Comparison of ENCODE assay signal across 10 cellular contexts in the genomic region with DNA sequence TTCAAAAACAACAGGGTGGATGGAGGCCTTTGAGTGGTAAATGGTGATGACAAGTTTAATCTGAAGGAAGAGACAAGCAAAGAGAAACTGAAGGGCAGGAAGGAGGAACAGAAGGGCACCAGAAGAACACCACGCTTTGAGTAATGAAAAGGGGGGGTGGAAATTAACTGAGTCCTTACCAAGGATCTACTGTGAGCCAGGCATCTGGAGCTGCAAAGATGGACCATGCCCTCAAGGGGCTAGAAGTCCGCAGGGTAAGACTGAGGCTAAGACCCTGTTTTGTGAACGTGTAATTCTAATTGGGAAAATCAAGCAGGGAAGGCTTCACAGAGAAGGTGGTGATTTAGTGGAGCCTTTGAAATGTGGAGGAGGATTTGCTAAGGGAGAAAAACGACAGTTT. TPM values are rescaled to one million over a fixed set of nuclear protein-coding genes. Genes with fewer than 3 reads are reported as not detected.
DNase-seq lines count a peak whose midpoint lies in the region; ATAC-seq and TF ChIP-seq lines count a peak whose summit lies in the region.
"Had no signal": no experiment of that assay in that cellular context is flagged by ENCODE, and none has a peak within 500 bp of the region (broad histone marks: within the 10 kb centered on the region; RNA-seq: fewer than 3 reads in every experiment).

No MANE protein-coding gene starts in this region.

- H3K27me3 Mint-ChIP-seq in activated naive CD4-positive, alpha-beta T cell treated with anti-CD3 and anti-CD28 coated beads, Interleukin-2, amount 10 ng/mL, durations not matched to agents 7 days and 5 days: no peaks in the 10 kb centered on the region
- peaks cover 2% of the 10 kb centered on the region for H3K27me3 Mint-ChIP-seq in activated CD8-positive, alpha-beta T cell treated with anti-CD3 and anti-CD28 coated beads, Interleukin-2, amount 10 ng/mL, durations not matched to agents 7 days and 5 days (ENCODE audit: low read depth)

- no peaks in the 10 kb centered on the region for H3K27me3 ChIP-seq in right atrium auricular region
- H3K27me3 ChIP-seq in stomach smooth muscle (ENCODE audit: control insufficient read depth in 1 of 2, insufficient read depth in 2 of 2, low read length in 2 of 2): no peaks in the 10 kb centered on the region
- H3K27me3 ChIP-seq: gastroesophageal sphincter had no signal

- H3K9me3 ChIP-seq in right atrium auricular region: no peaks in the 10 kb centered on the region
- H3K9me3 ChIP-seq in stomach smooth muscle (ENCODE audit: control insufficient read depth in 2 of 2, low read length in 2 of 2): no peaks in the 10 kb centered on the region
- H3K9me3 ChIP-seq: gastroesophageal sphincter had no signal

- H3K4me3 Mint-ChIP-seq in activated naive CD4-positive, alpha-beta T cell treated with anti-CD3 and anti-CD28 coated beads, Interleukin-2, amount 10 ng/mL, durations not matched to agents 7 days and 5 days: peak overlapping the region; percentile 81
- H3K4me3 Mint-ChIP-seq in activated CD8-positive, alpha-beta T cell treated with anti-CD3 and anti-CD28 coated beads, Interleukin-2, amount 10 ng/mL, durations not matched to agents 7 days and 5 days: peak overlapping the region; percentile 40

- H3K4me3 ChIP-seq in right atrium auricular region: peak overlapping the region; percentile 6 to 79
- H3K4me3 ChIP-seq in stomach smooth muscle (ENCODE audit: low read length in 2 of 2): peak overlapping the region in 1 of 2 donors; percentile 35

- CTCF ChIA-PET in activated naive CD4-positive, alpha-beta T cell treated with anti-CD3 and anti-CD28 coated beads, Interleukin-2, amount 10 ng/mL, durations not matched to agents 7 days and 5 days (lab: Charles Lee): interaction anchor here (0.6 to 2.6 kb wide), 9 partner anchors 8 to 896 kb away, joined by 3 to 15 read pairs (median 4); partner anchors contain the start of gene DSN1
- CTCF ChIA-PET in activated CD8-positive, alpha-beta T cell treated with anti-CD3 and anti-CD28 coated beads, Interleukin-2, amount 10 ng/mL, durations not matched to agents 7 days and 5 days (lab: Charles Lee): interaction anchor here (0.7 to 3.9 kb wide), 7 partner anchors 10 to 114 kb away, joined by 3 to 46 read pairs (median 7); partner anchors contain the start of gene DSN1

- peaks cover 28% of the 10 kb centered on the region for H3K4me1 Mint-ChIP-seq in activated naive CD4-positive, alpha-beta T cell treated with anti-CD3 and anti-CD28 coated beads, Interleukin-2, amount 10 ng/mL, durations not matched to agents 7 days and 5 days
- peaks cover 29% of the 10 kb centered on the region for H3K4me1 Mint-ChIP-seq in activated CD8-positive, alpha-beta T cell treated with anti-CD3 and anti-CD28 coated beads, Interleukin-2, amount 10 ng/mL, durations not matched to agents 7 days and 5 days (ENCODE audit: low read depth)

- H3K27ac ChIP-seq in right atrium auricular region (peak overlapping the region; percentile 90 to 94), stomach smooth muscle (ENCODE audit: low read length) (peak overlapping the region; percentile 18)

- POLR2A ChIA-PET in activated CD8-positive, alpha-beta T cell treated with anti-CD3 and anti-CD28 coated beads, Interleukin-2, amount 10 ng/mL, durations not matched to agents 7 days and 5 days (lab: Charles Lee): no interaction called here

- DNase-seq in activated naive CD4-positive, alpha-beta T cell treated with anti-CD3 and anti-CD28 coated beads, Interleukin-2, amount 10 ng/mL, durations not matched to agents 7 days and 5 days: no peak
- DNase-seq in activated naive CD4-positive, alpha-beta T cell (lab: John Stamatoyannopoulos, UW): no peak
- DNase-seq in activated CD8-positive, alpha-beta T cell treated with anti-CD3 and anti-CD28 coated beads, Interleukin-2, amount 10 ng/mL, durations not matched to agents 7 days and 5 days: no peak
- no peak for DNase-seq in right atrium auricular region (ENCODE audit: low spot score)
- DNase-seq in inferior parietal cortex (ENCODE audit: extremely low spot score): no peak
- DNase-seq in amygdala (lab: John Stamatoyannopoulos, UW): no peak
- no peak for DNase-seq in UCSD-AML1 (lab: John Stamatoyannopoulos, UW; ENCODE audit: unreplicated experiment)
- DNase-seq: NCI-H748 treated with DMSO at 0.1 percent for 48 hours had no signal

- peak overlapping the region; percentile 66 for H3K27ac Mint-ChIP-seq in activated naive CD4-positive, alpha-beta T cell treated with anti-CD3 and anti-CD28 coated beads, Interleukin-2, amount 10 ng/mL, durations not matched to agents 7 days and 5 days
- peak overlapping the region; percentile 7 for H3K27ac Mint-ChIP-seq in activated CD8-positive, alpha-beta T cell treated with anti-CD3 and anti-CD28 coated beads, Interleukin-2, amount 10 ng/mL, durations not matched to agents 7 days and 5 days

- no peak for ATAC-seq in activated CD8-positive, alpha-beta T cell treated with anti-CD3 and anti-CD28 coated beads, Interleukin-2, amount 10 ng/mL, durations not matched to agents 7 days and 5 days
- ATAC-seq: gastroesophageal sphincter had no signal

- H3K36me3 ChIP-seq in right atrium auricular region (no peaks in the 10 kb centered on the region), stomach smooth muscle (ENCODE audit: control insufficient read depth in 2 of 2, insufficient read depth in 2 of 2, low read length in 2 of 2) (no peaks in the 10 kb centered on the region)
- H3K36me3 ChIP-seq: gastroesophageal sphincter had no signal

- H3K9ac ChIP-seq in stomach smooth muscle (ENCODE audit: low read length in 2 of 2): no peak overlapping the region

- H3K9me3 Mint-ChIP-seq in activated naive CD4-positive, alpha-beta T cell treated with anti-CD3 and anti-CD28 coated beads, Interleukin-2, amount 10 ng/mL, durations not matched to agents 7 days and 5 days: no peaks in the 10 kb centered on the region
- no peaks in the 10 kb centered on the region for H3K9me3 Mint-ChIP-seq in activated CD8-positive, alpha-beta T cell treated with anti-CD3 and anti-CD28 coated beads, Interleukin-2, amount 10 ng/mL, durations not matched to agents 7 days and 5 days (ENCODE audit: insufficient read depth)

- no peaks in the 10 kb centered on the region for H3K36me3 Mint-ChIP-seq in activated naive CD4-positive, alpha-beta T cell treated with anti-CD3 and anti-CD28 coated beads, Interleukin-2, amount 10 ng/mL, durations not matched to agents 7 days and 5 days
- H3K36me3 Mint-ChIP-seq in activated CD8-positive, alpha-beta T cell treated with anti-CD3 and anti-CD28 coated beads, Interleukin-2, amount 10 ng/mL, durations not matched to agents 7 days and 5 days (ENCODE audit: low read depth): peaks cover under 1% of the 10 kb centered on the region

- no peak for TF ChIP-seq CTCF in right atrium auricular region (IDR thresholded peaks at IDR 0.05)

- H3K4me1 ChIP-seq in right atrium auricular region: peaks cover 0 to 53% of the 10 kb centered on the region in 2 donors
- H3K4me1 ChIP-seq in stomach smooth muscle (ENCODE audit: control insufficient read depth, insufficient read depth, low read length): peaks cover 16% of the 10 kb centered on the region

RNA-seq across cellular contexts. Expression of gene NDRG3, which starts 1.6 kb away (rescaled TPM):
- total RNA-seq in activated CD8-positive, alpha-beta T cell treated with anti-CD3 and anti-CD28 coated beads, Interleukin-2, amount 10 ng/mL, durations not matched to agents 7 days and 5 days: 10 to 100 TPM; 37.2 to 39.4 TPM
- 10 to 100 TPM; 19.7 to 33.9 TPM for total RNA-seq in right atrium auricular region

RNA-seq across cellular contexts. Expression of gene DSN1, which starts 29.3 kb away (rescaled TPM):
- 10 to 100 TPM; 40.2 to 41.8 TPM for total RNA-seq in activated CD8-positive, alpha-beta T cell treated with anti-CD3 and anti-CD28 coated beads, Interleukin-2, amount 10 ng/mL, durations not matched to agents 7 days and 5 days
- total RNA-seq in right atrium auricular region: 1 to 10 TPM; 3.1 to 6.3 TPM

Comparison
In these comparisons a context has a peak if more than half of its experiments do, and no peak if none do; other contexts are left out.
1. RNA of gene DSN1, which starts 29.3 kb away (total RNA-seq): 40.2 to 41.8 TPM in activated CD8-positive, alpha-beta T cell treated with anti-CD3 and anti-CD28 coated beads, Interleukin-2, amount 10 ng/mL, durations not matched to agents 7 days and 5 days; 3.1 to 6.3 TPM in right atrium auricular region; every median in the first group is over 4 times any median in the second.